ENCODE assay signal across 1 cellular context in the genomic region with DNA sequence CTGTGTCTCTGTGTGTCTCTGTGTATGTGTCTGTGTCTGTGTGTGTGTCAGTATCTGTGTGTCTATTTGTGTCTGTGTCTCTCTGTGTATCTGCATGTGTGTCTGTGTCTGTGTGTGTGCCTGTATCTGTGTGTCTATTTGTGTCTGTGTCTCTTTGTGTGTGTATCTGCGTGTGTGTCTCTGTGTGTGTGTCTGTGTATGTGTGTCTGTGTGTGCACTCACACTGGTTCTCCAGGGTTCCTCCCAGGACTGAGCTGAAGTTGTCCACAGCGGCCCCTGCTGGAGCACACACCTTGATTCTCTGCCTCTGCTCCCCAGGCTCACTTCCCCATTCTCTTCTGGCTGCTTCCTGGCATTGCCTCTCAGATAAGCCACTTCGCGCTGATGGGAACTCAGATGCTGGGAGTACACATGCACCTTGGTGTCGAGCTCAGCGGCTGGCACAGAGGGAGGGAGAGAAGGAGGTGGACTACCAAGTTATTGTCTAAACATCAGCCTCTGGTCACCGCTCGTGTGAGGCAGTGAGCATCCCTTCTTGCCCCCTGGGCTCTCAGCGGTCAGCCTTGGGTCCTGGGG.
A peak's percentile ranks its signal among the peaks of the same experiment; 100 is the strongest.
TF ChIP-seq lines count a peak whose summit lies in the region.

No MANE protein-coding gene starts in this region.

TF ChIP-seq in GM12878, 131 proteins besides CTCF, POLR2A, EP300 and RAD21 (continued from another document):
- TF ChIP-seq, protein P1, sequence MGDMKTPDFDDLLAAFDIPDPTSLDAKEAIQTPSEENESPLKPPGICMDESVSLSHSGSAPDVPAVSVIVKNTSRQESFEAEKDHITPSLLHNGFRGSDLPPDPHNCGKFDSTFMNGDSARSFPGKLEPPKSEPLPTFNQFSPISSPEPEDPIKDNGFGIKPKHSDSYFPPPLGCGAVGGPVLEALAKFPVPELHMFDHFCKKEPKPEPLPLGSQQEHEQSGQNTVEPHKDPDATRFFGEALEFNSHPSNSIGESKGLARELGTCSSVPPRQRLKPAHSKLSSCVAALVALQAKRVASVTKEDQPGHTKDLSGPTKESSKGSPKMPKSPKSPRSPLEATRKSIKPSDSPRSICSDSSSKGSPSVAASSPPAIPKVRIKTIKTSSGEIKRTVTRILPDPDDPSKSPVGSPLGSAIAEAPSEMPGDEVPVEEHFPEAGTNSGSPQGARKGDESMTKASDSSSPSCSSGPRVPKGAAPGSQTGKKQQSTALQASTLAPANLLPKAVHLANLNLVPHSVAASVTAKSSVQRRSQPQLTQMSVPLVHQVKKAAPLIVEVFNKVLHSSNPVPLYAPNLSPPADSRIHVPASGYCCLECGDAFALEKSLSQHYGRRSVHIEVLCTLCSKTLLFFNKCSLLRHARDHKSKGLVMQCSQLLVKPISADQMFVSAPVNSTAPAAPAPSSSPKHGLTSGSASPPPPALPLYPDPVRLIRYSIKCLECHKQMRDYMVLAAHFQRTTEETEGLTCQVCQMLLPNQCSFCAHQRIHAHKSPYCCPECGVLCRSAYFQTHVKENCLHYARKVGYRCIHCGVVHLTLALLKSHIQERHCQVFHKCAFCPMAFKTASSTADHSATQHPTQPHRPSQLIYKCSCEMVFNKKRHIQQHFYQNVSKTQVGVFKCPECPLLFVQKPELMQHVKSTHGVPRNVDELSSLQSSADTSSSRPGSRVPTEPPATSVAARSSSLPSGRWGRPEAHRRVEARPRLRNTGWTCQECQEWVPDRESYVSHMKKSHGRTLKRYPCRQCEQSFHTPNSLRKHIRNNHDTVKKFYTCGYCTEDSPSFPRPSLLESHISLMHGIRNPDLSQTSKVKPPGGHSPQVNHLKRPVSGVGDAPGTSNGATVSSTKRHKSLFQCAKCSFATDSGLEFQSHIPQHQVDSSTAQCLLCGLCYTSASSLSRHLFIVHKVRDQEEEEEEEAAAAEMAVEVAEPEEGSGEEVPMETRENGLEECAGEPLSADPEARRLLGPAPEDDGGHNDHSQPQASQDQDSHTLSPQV (IDR thresholded peaks at IDR 0.05): no peak
- TF ChIP-seq RELA (IDR thresholded peaks at IDR 0.05; ENCODE audit: borderline replicate concordance, partially characterized antibody) (no peak), SIN3A (IDR thresholded peaks at IDR 0.05; ENCODE audit: low read depth, low read length) (no peak), HDAC6 (IDR thresholded peaks at IDR 0.05; ENCODE audit: unreplicated experiment) (no peak), TCF3 (IDR thresholded peaks at IDR 0.05; ENCODE audit: borderline replicate concordance, insufficient read depth, low read depth, low read length) (no peak), HDGF (IDR thresholded peaks at IDR 0.05) (0 out of 2 replicates have a peak, but pooled peaks have one; percentile 63), SMC3 (IDR thresholded peaks at IDR 0.05; ENCODE audit: borderline replicate concordance, low read length) (peak; percentile 59; the same call in 1 of the 2 replicates), SPI1 (IDR thresholded peaks at IDR 0.05; ENCODE audit: borderline replicate concordance, insufficient read depth, low read depth, low read length) (peak; percentile 96), HDAC2 (IDR thresholded peaks at IDR 0.05) (no peak), POLR2AphosphoS5 (IDR thresholded peaks at IDR 0.05; ENCODE audit: low read length) (no peak), ZNF217 (IDR thresholded peaks at IDR 0.05) (no peak), ZNF274 (IDR thresholded peaks at IDR 0.05; ENCODE audit: insufficient read depth, insufficient read length) (no peak), NFXL1 (IDR thresholded peaks at IDR 0.05; ENCODE audit: borderline replicate concordance) (no peak), DPF2 (IDR thresholded peaks at IDR 0.05) (0 out of 2 replicates have a peak, but pooled peaks have one; percentile 14)
- TF ChIP-seq, protein P2, sequence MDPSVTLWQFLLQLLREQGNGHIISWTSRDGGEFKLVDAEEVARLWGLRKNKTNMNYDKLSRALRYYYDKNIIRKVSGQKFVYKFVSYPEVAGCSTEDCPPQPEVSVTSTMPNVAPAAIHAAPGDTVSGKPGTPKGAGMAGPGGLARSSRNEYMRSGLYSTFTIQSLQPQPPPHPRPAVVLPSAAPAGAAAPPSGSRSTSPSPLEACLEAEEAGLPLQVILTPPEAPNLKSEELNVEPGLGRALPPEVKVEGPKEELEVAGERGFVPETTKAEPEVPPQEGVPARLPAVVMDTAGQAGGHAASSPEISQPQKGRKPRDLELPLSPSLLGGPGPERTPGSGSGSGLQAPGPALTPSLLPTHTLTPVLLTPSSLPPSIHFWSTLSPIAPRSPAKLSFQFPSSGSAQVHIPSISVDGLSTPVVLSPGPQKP (IDR thresholded peaks at IDR 0.05; ENCODE audit: low read depth, low read length): no peak
TF ChIP-seq in GM12878: peak in this region for 6.
